ENCODE assay signal across 18 cellular contexts in genomic region chr1:220788900-220789299, GRCh38. TPM values are rescaled to one million over a fixed set of nuclear protein-coding genes. Genes with fewer than 3 reads are reported as not detected.
DNase-seq lines count a peak whose midpoint lies in the region; ATAC-seq, FAIRE-seq and TF ChIP-seq lines count a peak whose summit lies in the region.
"Had no signal": no experiment of that assay in that cellular context is flagged by ENCODE, and none has a peak within 500 bp of the region (broad histone marks: within the 10 kb centered on the region; RNA-seq: fewer than 3 reads in every experiment).

No MANE protein-coding gene starts in this region.

- peak overlapping the region; percentile 88 for H3K4me2 ChIP-seq in HepG2 (ENCODE audit: low read depth, low read length)
- H3K4me2 ChIP-seq: BLaER1 treated with 17β-estradiol and CSF1 and Interleukin-3, amounts not matched to agents 10 nM and 100 nM had no signal

- TF ChIP-seq POLR2A in HepG2 (IDR thresholded peaks at IDR 0.05; ENCODE audit: insufficient read depth in 1 of 2, low read depth in 2 of 2, low read length in 2 of 2) = no peak
- no peak for TF ChIP-seq POLR2A in sigmoid colon (IDR thresholded peaks at IDR 0.05)

- no peak for TF ChIP-seq RAD21 in HepG2 (CRISPR knock-in tag; IDR thresholded peaks at IDR 0.05)

- intact Hi-C loops in Right ventricle myocardium superior (cut with DNase I) = no loop called here
- intact Hi-C loops in HepG2 (cut with micrococcal nuclease; ENCODE audit: unreplicated experiment) = loop anchor here (5.0 kb wide), 1 partner anchor 1828 kb away; the partner anchor contains the start of gene MIA3
- intact Hi-C loops in sigmoid colon (cut with DNase I) = no loop called here

- H3K9ac ChIP-seq in HepG2 (ENCODE audit: insufficient read depth, low read depth, low read length) = 0 out of 2 replicates have a peak overlapping the region, but pooled peaks have one; percentile 20
- H3K9ac ChIP-seq: BLaER1 treated with 17β-estradiol and CSF1 and Interleukin-3, amounts not matched to agents 10 nM and 100 nM had no signal

- H3K27me3 ChIP-seq in right atrium auricular region (no peaks in the 10 kb centered on the region), HepG2 (ENCODE audit: control insufficient read depth in 1 of 2, insufficient read depth in 2 of 2, low read length in 2 of 2) (no peaks in the 10 kb centered on the region), sigmoid colon (no peaks in the 10 kb centered on the region)
- H3K27me3 ChIP-seq: MG63 had no signal

- H3K27ac ChIP-seq in right atrium auricular region = no peak overlapping the region
- H3K27ac ChIP-seq in HepG2 (ENCODE audit: extremely low read length, insufficient read depth, low read length) = no peak overlapping the region
- H3K27ac ChIP-seq in sigmoid colon = peak overlapping the region in 3 of 4 donors; percentile 22 to 83 (median 82)
- H3K27ac ChIP-seq: BLaER1 treated with 17β-estradiol and CSF1 and Interleukin-3, amounts not matched to agents 10 nM and 100 nM had no signal

- H2AFZ ChIP-seq in HepG2 (ENCODE audit: low read length) = no peak overlapping the region

- no peaks in the 10 kb centered on the region for H3K9me3 ChIP-seq in right atrium auricular region
- H3K9me3 ChIP-seq in HepG2 (ENCODE audit: low read length) = no peaks in the 10 kb centered on the region
- no peaks in the 10 kb centered on the region for H3K9me3 ChIP-seq in sigmoid colon
- H3K9me3 ChIP-seq: MG63 had no signal

- DNase-seq in right atrium auricular region (ENCODE audit: low spot score) = peak; percentile 58
- no peak for DNase-seq in Right ventricle myocardium superior
- no peak for DNase-seq in HepG2 (ENCODE audit: low spot score)
- DNase-seq in sigmoid colon = peak; percentile 51
- no peak for DNase-seq in GM10266 (ENCODE audit: extremely low spot score)
- no peak for DNase-seq in activated naive CD4-positive, alpha-beta T cell treated with Interleukin-2 at 50 U/mL for 16 hours
- DNase-seq in OCI-M2 (lab: John Stamatoyannopoulos, UW; ENCODE audit: unreplicated experiment) = no peak
- DNase-seq: 8988T, DMS153, EL, HFFc6, MG63, NCI-H187 treated with DMSO at 0.1 percent for 48 hours, NCI-H446 treated with DMSO at 0.1 percent for 48 hours, NCI-H774 had no signal

- H3K36me3 ChIP-seq in right atrium auricular region (peaks cover under 1% of the 10 kb centered on the region), HepG2 (replicated peaks in 1 of 2; ENCODE audit: control insufficient read depth in 1 of 2, insufficient read depth in 2 of 2, low read length in 2 of 2) (peaks cover 2 to 8% of the 10 kb centered on the region in 2 experiments; a peak in 1 of 5 replicates), sigmoid colon (peaks cover 0 to 5% (median 0%) of the 10 kb centered on the region in 4 donors)
- H3K36me3 ChIP-seq: BLaER1 treated with 17β-estradiol and CSF1 and Interleukin-3, amounts not matched to agents 10 nM and 100 nM; MG63 had no signal

- 79% methylated on average over 7 of the region's 7 CpGs for WGBS in HepG2 (ENCODE audit: low lambda C conversion rate)
- 81 to 87% methylated on average over 7 of the region's 7 CpGs for WGBS in sigmoid colon, 2 donors

- no peak for TF ChIP-seq EP300 in HepG2 (IDR thresholded peaks at IDR 0.05; ENCODE audit: low read depth in 2 of 2, low read length in 2 of 2)
- TF ChIP-seq EP300 in HepG2 (CRISPR knock-in tag; IDR thresholded peaks at IDR 0.05; ENCODE audit: borderline replicate concordance) = no peak
- no peak for TF ChIP-seq EP300 in sigmoid colon (IDR thresholded peaks at IDR 0.05)

- no peaks in the 10 kb centered on the region; the same call in 1 of the 2 replicates for H4K20me1 ChIP-seq in HepG2 (ENCODE audit: insufficient read depth, low read length)

- CTCF ChIA-PET in HepG2 (lab: Yijun Ruan, JAX; ENCODE audit: low intra/inter-chr PET ratio, low total read pairs) = no interaction called here

- in situ Hi-C loops in HepG2 (cut with HindIII; ENCODE audit: extremely low pct_ligation_motif_present, low pct_unique_long_range_greater_than_20kb) = loop anchor here (10.0 to 25.0 kb wide), 2 partner anchors 252 to 514 kb away; partner anchors contain the start of genes MARK1 and RAB3GAP2

- no peak for TF ChIP-seq CTCF in right atrium auricular region (IDR thresholded peaks at IDR 0.05)
- no peak for TF ChIP-seq CTCF in HepG2 (CRISPR knock-in tag; IDR thresholded peaks at IDR 0.05)
- no peak for TF ChIP-seq CTCF in sigmoid colon (IDR thresholded peaks at IDR 0.05)
- no peak for TF ChIP-seq CTCF in GM10266 (IDR thresholded peaks at IDR 0.05; ENCODE audit: control insufficient read depth, insufficient read depth, low read depth, missing control alignments)

- FAIRE-seq in HepG2 (lab: Jason Lieb, UNC) = no peak
- FAIRE-seq: H1 had no signal

- no peak overlapping the region for H3K4me3 ChIP-seq in right atrium auricular region
- H3K4me3 ChIP-seq in HepG2 (replicated peaks in 1 of 3; ENCODE audit: insufficient read depth in 1 of 3, low read depth in 2 of 3, low read length in 3 of 3) = no peak overlapping the region
- no peak overlapping the region for H3K4me3 ChIP-seq in sigmoid colon
- H3K4me3 ChIP-seq: BLaER1 treated with 17β-estradiol and CSF1 and Interleukin-3, amounts not matched to agents 10 nM and 100 nM; MG63 had no signal

- H3K4me1 ChIP-seq in right atrium auricular region (peaks cover 0 to 35% of the 10 kb centered on the region in 2 donors), HepG2 (ENCODE audit: insufficient read depth, low read length) (peaks cover 40% of the 10 kb centered on the region), sigmoid colon (peaks cover 0 to 36% (median 23%) of the 10 kb centered on the region in 4 donors)

- BruUV-seq in HepG2 (replicated peaks; lab: Mats Ljungman, UMichigan) = no TSS peak

- POLR2A ChIA-PET in HepG2 (lab: Yijun Ruan, JAX) = no interaction called here

- ATAC-seq in Right ventricle myocardium superior (ENCODE audit: poor library complexity) = no peak
- no peak for ATAC-seq in HepG2
- ATAC-seq in activated CD4-positive, CD25-positive, alpha-beta regulatory T cell treated with anti-CD3 and anti-CD28 coated beads, Interleukin-2, amount 50 U/mL, for 24 hours = no peak

- H3K79me2 ChIP-seq in HepG2 (ENCODE audit: insufficient read depth, low read length) = peaks cover 23% of the 10 kb centered on the region

RNA-seq across cellular contexts. Expression of gene MTARC1, which starts 2.2 kb away (rescaled TPM):
- 1 to 10 TPM; 4.0 to 6.1 TPM for total RNA-seq in right atrium auricular region
- total RNA-seq in Right ventricle myocardium superior = 6.9 TPM
- total RNA-seq in HepG2 (2016; rRNA removed; fragmentation: Illumina TruSeq; extraction: Trizol) = 64.2 and 106 TPM in 2 replicates
- total RNA-seq in HepG2 (2016; cell fraction: cytosol; rRNA removed; fragmentation: Illumina TruSeq; extraction: Trizol; ENCODE audit: low read depth) = 38.0 and 39.6 TPM in 2 replicates
- 66.5 and 107 TPM in 2 replicates for total RNA-seq in HepG2 (2016; cell fraction: insoluble cytoplasmic fraction; rRNA removed; fragmentation: Illumina TruSeq; extraction: Trizol)
- 79.2 and 83.1 TPM in 2 replicates for total RNA-seq in HepG2 (2016; cell fraction: membrane; rRNA removed; fragmentation: Illumina TruSeq; extraction: Trizol)
- total RNA-seq in HepG2 (2016; cell fraction: nucleus; rRNA removed; fragmentation: Illumina TruSeq; extraction: Trizol) = 83.0 and 88.1 TPM in 2 replicates
- 14.5 and 19.4 TPM in 2 replicates for polyA plus RNA-seq in HepG2 (2011; rRNA removed)
- 12.9 and 14.1 TPM in 2 replicates for polyA plus RNA-seq in HepG2 (2011; cell fraction: cytosol; rRNA removed)
- polyA plus RNA-seq in HepG2 (2011; cell fraction: nucleus; rRNA removed) = 13.7 and 15.3 TPM in 2 replicates
- polyA plus RNA-seq in HepG2 (2012) = 25.7 and 31.2 TPM in 2 replicates
- 34.9 and 40.2 TPM in 2 replicates for polyA plus RNA-seq in HepG2 (2016; cell fraction: cytosol; fragmentation: Illumina TruSeq; extraction: Trizol; ENCODE audit: low read depth)
- polyA plus RNA-seq in HepG2 (2016; cell fraction: insoluble cytoplasmic fraction; fragmentation: Illumina TruSeq; extraction: Trizol; ENCODE audit: low read depth) = 65.6 and 68.7 TPM in 2 replicates
- 63.9 and 64.4 TPM in 2 replicates for polyA plus RNA-seq in HepG2 (2016; cell fraction: membrane; fragmentation: Illumina TruSeq; extraction: Trizol; ENCODE audit: low read depth)
- 147 and 150 TPM in 2 replicates for polyA plus RNA-seq in HepG2 (2016; cell fraction: nucleus; fragmentation: Illumina TruSeq; extraction: Trizol; ENCODE audit: insufficient read depth, low read depth)
- polyA minus RNA-seq in HepG2 (2011; rRNA and poly(A)+ RNA removed; ENCODE audit: low replicate concordance) = 11.9 and 104 TPM in 2 replicates
- 11.5 and 17.2 TPM in 2 replicates for polyA minus RNA-seq in HepG2 (2011; cell fraction: cytosol; rRNA and poly(A)+ RNA removed)
- polyA minus RNA-seq in HepG2 (2011; cell fraction: nucleus; rRNA and poly(A)+ RNA removed) = 12.9 and 14.5 TPM in 2 replicates
- 10 to 100 TPM in 2 of 4 donors, 1 to 10 TPM in 2; 5.3 to 13.2 (median 8.6) TPM for total RNA-seq in sigmoid colon
- polyA plus RNA-seq in sigmoid colon = 10 to 100 TPM in 2 of 3 donors, 1 to 10 TPM in 1; 8.6 to 31.4 (median 15.6) TPM

RNA-seq across cellular contexts. Expression of gene MTARC2, which starts 40.8 kb away (rescaled TPM):
- total RNA-seq in right atrium auricular region (10 to 100 TPM; 13.6 to 23.6 TPM), Right ventricle myocardium superior (23.2 TPM), HepG2 (2016; rRNA removed; fragmentation: Illumina TruSeq; extraction: Trizol) (4.7 and 10.1 TPM in 2 replicates), sigmoid colon (10 to 100 TPM; 11.4 to 22.7 (median 18.8) TPM)
- 3.8 and 5.3 TPM in 2 replicates for total RNA-seq in HepG2 (2016; cell fraction: cytosol; rRNA removed; fragmentation: Illumina TruSeq; extraction: Trizol; ENCODE audit: low read depth)
- total RNA-seq in HepG2 (2016; cell fraction: insoluble cytoplasmic fraction; rRNA removed; fragmentation: Illumina TruSeq; extraction: Trizol) = 5.8 and 12.4 TPM in 2 replicates
- total RNA-seq in HepG2 (2016; cell fraction: membrane; rRNA removed; fragmentation: Illumina TruSeq; extraction: Trizol) = 3.3 and 3.6 TPM in 2 replicates
- total RNA-seq in HepG2 (2016; cell fraction: nucleus; rRNA removed; fragmentation: Illumina TruSeq; extraction: Trizol) = 12.5 and 15.1 TPM in 2 replicates
- polyA plus RNA-seq in HepG2 (2011; rRNA removed) (8.5 and 13.6 TPM in 2 replicates), sigmoid colon (10 to 100 TPM in 1 of 3 donors, 1 to 10 TPM in 2; 4.8 to 11.9 (median 6.0) TPM)
- 4.1 and 4.6 TPM in 2 replicates for polyA plus RNA-seq in HepG2 (2011; cell fraction: cytosol; rRNA removed)
- 31.2 and 40.2 TPM in 2 replicates for polyA plus RNA-seq in HepG2 (2011; cell fraction: nucleus; rRNA removed)
- polyA plus RNA-seq in HepG2 (2012) = 7.1 and 10.6 TPM in 2 replicates
- 0.75 and 1.5 TPM in 2 replicates for polyA plus RNA-seq in HepG2 (2016; cell fraction: cytosol; fragmentation: Illumina TruSeq; extraction: Trizol; ENCODE audit: low read depth)
- polyA plus RNA-seq in HepG2 (2016; cell fraction: insoluble cytoplasmic fraction; fragmentation: Illumina TruSeq; extraction: Trizol; ENCODE audit: low read depth) = 5.2 and 6.9 TPM in 2 replicates
- 1.3 and 2.5 TPM in 2 replicates for polyA plus RNA-seq in HepG2 (2016; cell fraction: membrane; fragmentation: Illumina TruSeq; extraction: Trizol; ENCODE audit: low read depth)
- polyA plus RNA-seq in HepG2 (2016; cell fraction: nucleus; fragmentation: Illumina TruSeq; extraction: Trizol; ENCODE audit: insufficient read depth, low read depth) = 31.0 and 32.3 TPM in 2 replicates
- polyA minus RNA-seq in HepG2 (2011; rRNA and poly(A)+ RNA removed; ENCODE audit: low replicate concordance) = 11.1 and 13.8 TPM in 2 replicates
- polyA minus RNA-seq in HepG2 (2011; cell fraction: cytosol; rRNA and poly(A)+ RNA removed) = 4.9 and 5.2 TPM in 2 replicates
- 15.8 and 19.9 TPM in 2 replicates for polyA minus RNA-seq in HepG2 (2011; cell fraction: nucleus; rRNA and poly(A)+ RNA removed)

Comparison
In these comparisons a context has a peak if more than half of its experiments do, and no peak if none do; other contexts are left out.
1. DNase-seq: peak in right atrium auricular region (single experiment) and sigmoid colon (single experiment); none in Right ventricle myocardium superior (single experiment), HepG2 (single experiment), GM10266 (single experiment), activated naive CD4-positive, alpha-beta T cell treated with Interleukin-2 at 50 U/mL for 16 hours (single experiment) and OCI-M2 (single experiment).
2. H3K27ac ChIP-seq: peak in sigmoid colon (3 of 4); none in right atrium auricular region (0 of 2) and HepG2 (single experiment).